Comparison of ENCODE assay signal across 28 cellular contexts in genomic region chr21:46114963-46115362, GRCh38. TPM values are rescaled to one million over a fixed set of nuclear protein-coding genes. Genes with fewer than 3 reads are reported as not detected.
A peak's percentile ranks its signal among the peaks of the same experiment; 100 is the strongest.
DNase-seq lines count a peak whose midpoint lies in the region; ATAC-seq, FAIRE-seq and TF ChIP-seq lines count a peak whose summit lies in the region.
"Had no signal": no experiment of that assay in that cellular context is flagged by ENCODE, and none has a peak within 500 bp of the region (broad histone marks: within the 10 kb centered on the region; RNA-seq: fewer than 3 reads in every experiment).

No MANE protein-coding gene starts in this region.

- no peak for TF ChIP-seq RAD21 in HepG2 (CRISPR knock-in tag; IDR thresholded peaks at IDR 0.05)

- TF ChIP-seq EP300 in HepG2 (IDR thresholded peaks at IDR 0.05; ENCODE audit: low read depth in 2 of 2, low read length in 2 of 2) (no peak), HepG2 (CRISPR knock-in tag; IDR thresholded peaks at IDR 0.05; ENCODE audit: borderline replicate concordance) (no peak)

- peak; percentile 1 for DNase-seq in activated CD4-positive, alpha-beta T cell treated with anti-CD3 and anti-CD28 coated beads for 48 hours
- DNase-seq in activated CD4-positive, alpha-beta T cell treated with anti-CD3 and anti-CD28 coated beads, Interleukin-2, amount 50 U/mL, for 48 hours: no peak
- no peak for DNase-seq in adipocyte (ENCODE audit: low read depth)
- no peak for DNase-seq in HepG2 (ENCODE audit: low spot score)
- peak; percentile 56 for DNase-seq in spleen
- no peak for DNase-seq in OCI-M2 (lab: John Stamatoyannopoulos, UW; ENCODE audit: unreplicated experiment)
- no peak for DNase-seq in MM.1S
- DNase-seq: activated CD4-positive, CD25-positive, alpha-beta regulatory T cell; COR-L47; DND-41; H9; immature natural killer cell; Karpas-422; mammary epithelial cell; NCI-H1092 treated with DMSO at 0.1 percent for 48 hours; NCI-H2029 treated with DMSO at 0.1 percent for 48 hours; NCI-H446 treated with DMSO at 0.1 percent for 48 hours; NK-92 treated with Interleukin-12 subunit alpha and Interleukin-12 subunit beta, amount 100 ng/mL, for 24 hours; occipital lobe; small intestine; stimulated activated CD4-positive, alpha-beta T cell treated with anti-CD3 and anti-CD28 coated beads, Interleukin-4, amount 100 ng/mL, for 1 hour; T-helper 9 cell had no signal

- no peak for TF ChIP-seq POLR2A in HepG2 (IDR thresholded peaks at IDR 0.05; ENCODE audit: insufficient read depth in 1 of 2, low read depth in 2 of 2, low read length in 2 of 2)
- TF ChIP-seq POLR2A in spleen (IDR thresholded peaks at IDR 0.05): no peak

- peak overlapping the region; percentile 12 for H3K9ac ChIP-seq in adipocyte (ENCODE audit: low read length)
- no peak overlapping the region for H3K9ac ChIP-seq in HepG2 (ENCODE audit: insufficient read depth, low read depth, low read length)
- H3K9ac ChIP-seq in MM.1S (ENCODE audit: low read length): no peak overlapping the region

- H3K36me3 ChIP-seq in adipocyte (ENCODE audit: control insufficient read depth, insufficient read depth, low read length, severe bottlenecking): peaks cover 94% of the 10 kb centered on the region
- no peaks in the 10 kb centered on the region for H3K36me3 ChIP-seq in HepG2 (replicated peaks in 1 of 2; ENCODE audit: control insufficient read depth in 1 of 2, insufficient read depth in 2 of 2, low read length in 2 of 2)
- peaks cover 0 to 83% (median 50%) of the 10 kb centered on the region in 6 donors for H3K36me3 ChIP-seq in spleen
- no peaks in the 10 kb centered on the region for H3K36me3 ChIP-seq in MM.1S (replicated peaks; ENCODE audit: insufficient read depth, low read length)

- H3K4me1 ChIP-seq in adipocyte (ENCODE audit: control insufficient read depth, insufficient read depth, low read length) (peaks cover 26% of the 10 kb centered on the region), HepG2 (ENCODE audit: insufficient read depth, low read length) (no peaks in the 10 kb centered on the region), spleen (peaks cover 0 to 5% (median 0%) of the 10 kb centered on the region in 6 donors), MM.1S (ENCODE audit: low read length) (no peaks in the 10 kb centered on the region)
- H3K4me1 ChIP-seq: upper lobe of right lung had no signal

- H2AFZ ChIP-seq in HepG2 (ENCODE audit: low read length) (no peak overlapping the region), MM.1S (ENCODE audit: low read length) (no peak overlapping the region)

- H4K20me1 ChIP-seq in HepG2 (ENCODE audit: insufficient read depth, low read length): no peaks in the 10 kb centered on the region
- no peaks in the 10 kb centered on the region for H4K20me1 ChIP-seq in MM.1S (ENCODE audit: insufficient read depth, low read length)

- POLR2A ChIA-PET in HepG2 (lab: Yijun Ruan, JAX): no interaction called here

- in situ Hi-C loops in HepG2 (cut with HindIII; ENCODE audit: extremely low pct_ligation_motif_present, low pct_unique_long_range_greater_than_20kb): no loop called here

- H3K27ac ChIP-seq in HepG2 (ENCODE audit: extremely low read length, insufficient read depth, low read length) (no peak overlapping the region), spleen (no peak overlapping the region), MM.1S (ENCODE audit: low read length) (no peak overlapping the region)
- H3K27ac ChIP-seq: SK-N-MC, upper lobe of right lung had no signal

- no TSS peak for BruUV-seq in HepG2 (replicated peaks; lab: Mats Ljungman, UMichigan)

- CTCF ChIA-PET in HepG2 (lab: Yijun Ruan, JAX; ENCODE audit: low intra/inter-chr PET ratio, low total read pairs): no interaction called here

- WGBS in HepG2 (ENCODE audit: low lambda C conversion rate): 43% methylated on average over 4 of the region's 4 CpGs
- WGBS in spleen, 5 donors: 85 to 93% (median 90%) methylated on average over 4 of the region's 4 CpGs

- H3K9me3 ChIP-seq in adipocyte (ENCODE audit: control insufficient read depth, low read length): peaks cover 8% of the 10 kb centered on the region
- H3K9me3 ChIP-seq in HepG2 (ENCODE audit: low read length): peaks cover 5% of the 10 kb centered on the region; the same call in 1 of the 2 replicates
- H3K9me3 ChIP-seq in spleen: peaks cover 0 to 15% (median 10%) of the 10 kb centered on the region in 8 donors
- H3K9me3 ChIP-seq in MM.1S (replicated peaks; ENCODE audit: insufficient read depth, low read length): no peaks in the 10 kb centered on the region

- H3K4me2 ChIP-seq in HepG2 (ENCODE audit: low read depth, low read length) (no peak overlapping the region), MM.1S (ENCODE audit: low read depth, low read length) (no peak overlapping the region)

- ATAC-seq in HepG2: no peak
- ATAC-seq in HG03135 (IDR thresholded peaks at IDR 0.05; ENCODE audit: unreplicated experiment): no peak
- ATAC-seq: upper lobe of right lung had no signal

- TF ChIP-seq CTCF in HepG2 (CRISPR knock-in tag; IDR thresholded peaks at IDR 0.05) (no peak), spleen (IDR thresholded peaks at IDR 0.05 in 8 of 11, conservative IDR thresholded peaks at IDR 0.05 in 3 of 11) (no peak), MM.1S (IDR thresholded peaks at IDR 0.05; ENCODE audit: low read length) (no peak)

- intact Hi-C loops in HepG2 (cut with micrococcal nuclease; ENCODE audit: unreplicated experiment) (no loop called here), spleen (cut with DNase I; ENCODE audit: low total_unique reads) (no loop called here)

- no peaks in the 10 kb centered on the region for H3K9me2 ChIP-seq in MM.1S (replicated peaks; ENCODE audit: insufficient read depth, low read length)

- no peaks in the 10 kb centered on the region for H3K79me2 ChIP-seq in HepG2 (ENCODE audit: insufficient read depth, low read length)
- no peaks in the 10 kb centered on the region for H3K79me2 ChIP-seq in MM.1S (ENCODE audit: low read length)

- FAIRE-seq in HepG2 (lab: Jason Lieb, UNC): no peak
- FAIRE-seq: bronchial epithelial cell, RCC 7860, small intestine had no signal

- H3K27me3 ChIP-seq in adipocyte (replicated peaks; ENCODE audit: control insufficient read depth, insufficient read depth, low read length) (no peaks in the 10 kb centered on the region), HepG2 (ENCODE audit: control insufficient read depth in 1 of 2, insufficient read depth in 2 of 2, low read length in 2 of 2) (peaks cover 4 to 35% of the 10 kb centered on the region in 2 experiments; a peak in 3 of 5 replicates), spleen (replicated peaks in 1 of 7) (no peaks in the 10 kb centered on the region), MM.1S (replicated peaks; ENCODE audit: insufficient read depth, low read length) (peaks cover 95% of the 10 kb centered on the region)
- H3K27me3 ChIP-seq: upper lobe of right lung had no signal

- H3K4me3 ChIP-seq in adipocyte (ENCODE audit: low read length): no peak overlapping the region
- H3K4me3 ChIP-seq in HepG2 (replicated peaks in 1 of 3; ENCODE audit: insufficient read depth in 1 of 3, low read depth in 2 of 3, low read length in 3 of 3): no peak overlapping the region
- no peak overlapping the region for H3K4me3 ChIP-seq in spleen
- H3K4me3 ChIP-seq in MM.1S (ENCODE audit: low read length): no peak overlapping the region
- H3K4me3 ChIP-seq: SK-N-MC, upper lobe of right lung had no signal

- no peaks in the 10 kb centered on the region for H3F3A ChIP-seq in MM.1S (ENCODE audit: insufficient read depth, low read length)

RNA-seq across cellular contexts. Expression of gene COL6A2, which starts 17.1 kb away (rescaled TPM):
- total RNA-seq in HepG2 (2016; rRNA removed; fragmentation: Illumina TruSeq; extraction: Trizol) (0.07 and 0.14 TPM in 2 replicates), spleen (100 to 1,000 TPM; 105 to 259 (median 198) TPM)
- total RNA-seq in HepG2 (2016; cell fraction: cytosol; rRNA removed; fragmentation: Illumina TruSeq; extraction: Trizol; ENCODE audit: low read depth): not detected in 2 replicates
- 0.06 TPM in 1 of 2 replicates, not detected in the other for total RNA-seq in HepG2 (2016; cell fraction: insoluble cytoplasmic fraction; rRNA removed; fragmentation: Illumina TruSeq; extraction: Trizol)
- not detected in 2 replicates for total RNA-seq in HepG2 (2016; cell fraction: membrane; rRNA removed; fragmentation: Illumina TruSeq; extraction: Trizol)
- 0.13 and 0.22 TPM in 2 replicates for total RNA-seq in HepG2 (2016; cell fraction: nucleus; rRNA removed; fragmentation: Illumina TruSeq; extraction: Trizol)
- polyA plus RNA-seq in HepG2 (2011; rRNA removed) (0.41 and 1.6 TPM in 2 replicates), spleen (100 to 1,000 TPM; 101 to 244 (median 110) TPM)
- polyA plus RNA-seq in HepG2 (2011; cell fraction: cytosol; rRNA removed): 0.27 and 0.31 TPM in 2 replicates
- 8.5 and 10.4 TPM in 2 replicates for polyA plus RNA-seq in HepG2 (2011; cell fraction: nucleus; rRNA removed)
- polyA plus RNA-seq in HepG2 (2012): 0.36 and 0.81 TPM in 2 replicates
- not detected in 2 replicates for polyA plus RNA-seq in HepG2 (2016; cell fraction: cytosol; fragmentation: Illumina TruSeq; extraction: Trizol; ENCODE audit: low read depth)
- not detected in 2 replicates for polyA plus RNA-seq in HepG2 (2016; cell fraction: insoluble cytoplasmic fraction; fragmentation: Illumina TruSeq; extraction: Trizol; ENCODE audit: low read depth)
- polyA plus RNA-seq in HepG2 (2016; cell fraction: membrane; fragmentation: Illumina TruSeq; extraction: Trizol; ENCODE audit: low read depth): not detected in 2 replicates
- polyA plus RNA-seq in HepG2 (2016; cell fraction: nucleus; fragmentation: Illumina TruSeq; extraction: Trizol; ENCODE audit: insufficient read depth, low read depth): 0.48 and 0.69 TPM in 2 replicates
- 0.44 TPM in 1 of 2 replicates, not detected in the other for polyA minus RNA-seq in HepG2 (2011; rRNA and poly(A)+ RNA removed; ENCODE audit: low replicate concordance)
- not detected in 2 replicates for polyA minus RNA-seq in HepG2 (2011; cell fraction: cytosol; rRNA and poly(A)+ RNA removed)
- polyA minus RNA-seq in HepG2 (2011; cell fraction: nucleus; rRNA and poly(A)+ RNA removed): 0.52 and 1.2 TPM in 2 replicates
- total RNA-seq: HT-29 had no signal

RNA-seq across cellular contexts. Expression of gene FTCD, which starts 40.4 kb away (rescaled TPM):
- 78.5 and 105 TPM in 2 replicates for total RNA-seq in HepG2 (2016; rRNA removed; fragmentation: Illumina TruSeq; extraction: Trizol)
- 13.1 and 13.2 TPM in 2 replicates for total RNA-seq in HepG2 (2016; cell fraction: cytosol; rRNA removed; fragmentation: Illumina TruSeq; extraction: Trizol; ENCODE audit: low read depth)
- total RNA-seq in HepG2 (2016; cell fraction: insoluble cytoplasmic fraction; rRNA removed; fragmentation: Illumina TruSeq; extraction: Trizol): 61.2 and 115 TPM in 2 replicates
- total RNA-seq in HepG2 (2016; cell fraction: membrane; rRNA removed; fragmentation: Illumina TruSeq; extraction: Trizol): 21.0 and 27.4 TPM in 2 replicates
- total RNA-seq in HepG2 (2016; cell fraction: nucleus; rRNA removed; fragmentation: Illumina TruSeq; extraction: Trizol): 94.5 and 110 TPM in 2 replicates
- 75.7 and 112 TPM in 2 replicates for polyA plus RNA-seq in HepG2 (2011; rRNA removed)
- polyA plus RNA-seq in HepG2 (2011; cell fraction: cytosol; rRNA removed): 34.7 and 61.2 TPM in 2 replicates
- 656 and 751 TPM in 2 replicates for polyA plus RNA-seq in HepG2 (2011; cell fraction: nucleus; rRNA removed)
- polyA plus RNA-seq in HepG2 (2012): 108 and 140 TPM in 2 replicates
- polyA plus RNA-seq in HepG2 (2016; cell fraction: cytosol; fragmentation: Illumina TruSeq; extraction: Trizol; ENCODE audit: low read depth): 11.0 and 12.4 TPM in 2 replicates
- polyA plus RNA-seq in HepG2 (2016; cell fraction: insoluble cytoplasmic fraction; fragmentation: Illumina TruSeq; extraction: Trizol; ENCODE audit: low read depth): 47.9 and 52.0 TPM in 2 replicates
- 11.9 and 17.7 TPM in 2 replicates for polyA plus RNA-seq in HepG2 (2016; cell fraction: membrane; fragmentation: Illumina TruSeq; extraction: Trizol; ENCODE audit: low read depth)
- polyA plus RNA-seq in HepG2 (2016; cell fraction: nucleus; fragmentation: Illumina TruSeq; extraction: Trizol; ENCODE audit: insufficient read depth, low read depth): 369 and 379 TPM in 2 replicates
- 0.42 and 84.7 TPM in 2 replicates for polyA minus RNA-seq in HepG2 (2011; rRNA and poly(A)+ RNA removed; ENCODE audit: low replicate concordance)
- 33.3 and 39.2 TPM in 2 replicates for polyA minus RNA-seq in HepG2 (2011; cell fraction: cytosol; rRNA and poly(A)+ RNA removed)
- 93.9 and 118 TPM in 2 replicates for polyA minus RNA-seq in HepG2 (2011; cell fraction: nucleus; rRNA and poly(A)+ RNA removed)
- 1 to 10 TPM in 1 of 7 donors, under 1 TPM in 1, not detected in 5; 0.81 to 1.7 TPM for total RNA-seq in spleen
- 1 to 10 TPM in 1 of 3 donors, under 1 TPM in 2; 0.35 to 2.8 (median 0.38) TPM for polyA plus RNA-seq in spleen
- total RNA-seq: bronchial epithelial cell, occipital lobe had no signal
- polyA plus RNA-seq: immature natural killer cell, mammary epithelial cell had no signal

Comparison
In these comparisons a context has a peak if more than half of its experiments do, and no peak if none do; other contexts are left out.
1. DNase-seq: peak in activated CD4-positive, alpha-beta T cell treated with anti-CD3 and anti-CD28 coated beads for 48 hours (single experiment) and spleen (single experiment); none in activated CD4-positive, alpha-beta T cell treated with anti-CD3 and anti-CD28 coated beads, Interleukin-2, amount 50 U/mL, for 48 hours (0 of 2), adipocyte (single experiment), HepG2 (single experiment), OCI-M2 (single experiment) and MM.1S (single experiment).
2. RNA of gene COL6A2, which starts 17.1 kb away (total RNA-seq): 105 to 259 TPM in spleen; 0.06 to 0.22 TPM in HepG2; every median in the first group is over 10 times any median in the second.
3. RNA of gene FTCD, which starts 40.4 kb away (total RNA-seq): 13.1 to 115 TPM in HepG2; 0.81 to 1.7 TPM in spleen; every median in the first group is over 4 times any median in the second.